12 cellular contexts compared by ENCODE assay signal in the genomic region with DNA sequence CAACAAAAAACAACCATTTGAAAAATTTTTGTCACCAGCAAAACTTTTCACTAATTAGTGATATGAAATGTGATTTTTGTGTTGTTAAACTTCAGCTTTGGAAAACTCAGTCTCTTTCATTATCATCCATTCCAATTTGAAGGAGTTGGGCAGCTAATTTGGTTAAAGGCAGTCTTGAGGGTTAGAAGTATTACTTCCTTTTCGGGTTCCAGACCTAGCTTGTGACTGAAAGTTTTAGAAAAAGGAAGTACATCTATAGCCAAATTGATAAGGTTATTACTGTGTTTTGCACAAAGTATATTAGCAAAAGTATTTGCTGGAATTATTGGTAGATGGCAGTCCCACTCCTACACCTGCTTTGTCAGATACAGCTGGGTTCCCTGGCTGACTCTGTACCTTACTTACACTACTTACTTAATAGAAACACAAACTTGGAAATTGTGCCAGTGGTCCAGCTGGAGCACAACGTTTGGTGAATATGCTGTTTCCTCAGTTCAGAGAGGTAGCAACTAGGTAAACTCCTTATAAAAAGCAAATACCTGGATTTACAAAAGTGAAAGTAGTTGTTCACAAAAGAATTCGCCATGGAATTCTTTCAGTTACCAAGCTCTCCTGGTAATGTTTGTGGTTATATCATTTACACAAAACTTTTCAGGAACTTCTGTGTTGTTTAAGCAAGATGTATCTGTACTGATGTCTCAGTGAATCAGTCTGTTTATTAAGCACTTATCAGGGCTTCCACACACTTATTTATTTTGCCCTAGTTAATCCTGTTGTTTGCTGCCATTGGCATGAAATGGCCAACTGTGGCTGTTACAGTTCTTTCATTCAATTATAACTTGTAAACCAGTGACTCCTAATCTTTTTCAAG. TPM values are rescaled to one million over a fixed set of nuclear protein-coding genes. Genes with fewer than 3 reads are reported as not detected.
DNase-seq lines count a peak whose midpoint lies in the region; ATAC-seq, FAIRE-seq and TF ChIP-seq lines count a peak whose summit lies in the region.
"Had no signal": no experiment of that assay in that cellular context is flagged by ENCODE, and none has a peak within 500 bp of the region (broad histone marks: within the 10 kb centered on the region; RNA-seq: fewer than 3 reads in every experiment).

No MANE protein-coding gene starts in this region.

- no peaks in the 10 kb centered on the region for H3K9me3 Mint-ChIP-seq in activated naive CD4-positive, alpha-beta T cell treated with anti-CD3 and anti-CD28 coated beads, Interleukin-2, amount 50 U/mL, for 72 hours
- H3K9me3 Mint-ChIP-seq: CD8-positive, alpha-beta memory T cell had no signal

- DNase-seq in DMS53 treated with DMSO at 0.1 percent for 48 hours (lab: John Stamatoyannopoulos, UW; ENCODE audit: unreplicated experiment) (peak; percentile 31), K562 (ENCODE audit: extremely low read depth in 1 of 4, low spot score in 3 of 4) (no peak), NCI-H345 (lab: John Stamatoyannopoulos, UW) (no peak), tibial artery (no peak)
- no peak for DNase-seq in activated naive CD4-positive, alpha-beta T cell treated with anti-CD3 and anti-CD28 coated beads, Interleukin-2, amount 50 U/mL, for 72 hours (ENCODE audit: low spot score in 2 of 2)
- DNase-seq in central memory CD4-positive, alpha-beta T cell: no peak
- DNase-seq: activated naive CD4-positive, alpha-beta T cell treated with anti-CD3 and anti-CD28 coated beads, Interleukin-2, amount 50 U/mL, for 16 hours; CD8-positive, alpha-beta memory T cell; hypothalamus; testis had no signal

- H3K4me3 ChIP-seq in K562: no peak overlapping the region
- H3K4me3 ChIP-seq in tibial artery: no peak overlapping the region
- H3K4me3 ChIP-seq: testis had no signal

- ATAC-seq in GM21447 (IDR thresholded peaks at IDR 0.05; ENCODE audit: unreplicated experiment) (peak; percentile 74), HG03460 (IDR thresholded peaks at IDR 0.05; ENCODE audit: unreplicated experiment) (peak; percentile 65), K562 (no peak)
- no peak for ATAC-seq in activated naive CD4-positive, alpha-beta T cell treated with anti-CD3 and anti-CD28 coated beads, Interleukin-2, amount 50 U/mL, for 72 hours

- CTCF ChIA-PET in K562 (lab: Yijun Ruan, JAX; ENCODE audit: low intra/inter-chr PET ratio): no interaction called here

- H3K9ac ChIP-seq in K562 (ENCODE audit: insufficient read depth in 1 of 2, low read depth in 2 of 2, low read length in 2 of 2): no peak overlapping the region

- no peaks in the 10 kb centered on the region for H4K20me1 ChIP-seq in K562 (replicated peaks; ENCODE audit: control insufficient read depth, insufficient read depth, low read length)

- H3K36me3 ChIP-seq in K562 (ENCODE audit: control insufficient read depth, insufficient read depth, low read length) (peaks cover 84% of the 10 kb centered on the region), tibial artery (peaks cover 49 to 60% (median 50%) of the 10 kb centered on the region in 3 donors)

- POLR2A ChIA-PET in K562 (lab: Yijun Ruan, JAX): interaction anchor here (0.7 to 1.1 kb wide), 2 partner anchors 20 to 360 kb away, joined by 3 read pairs; no protein-coding TSS in a partner anchor

- no peak overlapping the region for H3K27ac ChIP-seq in K562 (ENCODE audit: extremely low read depth, low read depth, low read length)
- no peak overlapping the region for H3K27ac ChIP-seq in tibial artery
- H3K27ac ChIP-seq: testis had no signal

- in situ Hi-C loops in K562 (cut with MboI): no loop called here

- H3K9me3 ChIP-seq in K562 (replicated peaks; ENCODE audit: control insufficient read depth, insufficient read depth, low read depth, low read length): no peaks in the 10 kb centered on the region
- no peaks in the 10 kb centered on the region for H3K9me3 ChIP-seq in tibial artery
- H3K9me3 ChIP-seq: testis had no signal

- TF ChIP-seq CTCF in K562 (IDR thresholded peaks at IDR 0.05 in 2 of 3, conservative IDR thresholded peaks at IDR 0.05 in 1 of 3; ENCODE audit: insufficient read depth in 2 of 3, low read depth in 1 of 3, low read length in 3 of 3): no peak
- TF ChIP-seq CTCF in tibial artery (IDR thresholded peaks at IDR 0.05): no peak

- no peak overlapping the region for H3K4me2 ChIP-seq in K562 (ENCODE audit: insufficient read depth, low read length)

- BruUV-seq in K562 (replicated peaks; lab: Mats Ljungman, UMichigan): no TSS peak

- H3K9me1 ChIP-seq in K562 (ENCODE audit: control insufficient read depth, insufficient read depth, low read length): no peaks in the 10 kb centered on the region

- no peak overlapping the region for H3K27ac Mint-ChIP-seq in activated naive CD4-positive, alpha-beta T cell treated with anti-CD3 and anti-CD28 coated beads, Interleukin-2, amount 50 U/mL, for 72 hours

- no peak for TF ChIP-seq RAD21 in K562 (CRISPR knock-in tag; conservative IDR thresholded peaks at IDR 0.05 in 1 of 2, IDR thresholded peaks at IDR 0.05 in 1 of 2)

- peaks cover 27 to 33% of the 10 kb centered on the region in 2 donors for H3K36me3 Mint-ChIP-seq in activated naive CD4-positive, alpha-beta T cell treated with anti-CD3 and anti-CD28 coated beads, Interleukin-2, amount 50 U/mL, for 72 hours

- intact Hi-C loops in K562 (cut with micrococcal nuclease): no loop called here
- intact Hi-C loops in tibial artery (cut with DNase I; ENCODE audit: low total_unique reads): no loop called here

- H2AFZ ChIP-seq in K562 (ENCODE audit: low read depth, low read length): no peak overlapping the region

- no peak for TF ChIP-seq POLR2A in K562 (conservative IDR thresholded peaks at IDR 0.05)

- TF ChIP-seq EP300 in K562 (IDR thresholded peaks at IDR 0.05; ENCODE audit: low read length): no peak

- FAIRE-seq in K562 (lab: Jason Lieb, UNC): peak; percentile 48

- H3K4me1 ChIP-seq in K562 (replicated peaks in 1 of 2; ENCODE audit: control insufficient read depth in 2 of 2, insufficient read depth in 2 of 2, low read length in 2 of 2) (no peaks in the 10 kb centered on the region), tibial artery (peaks cover 0 to 3% (median 0%) of the 10 kb centered on the region in 4 donors)

- H3K79me2 ChIP-seq in K562 (ENCODE audit: control insufficient read depth, insufficient read depth, low read length): 0 out of 3 replicates have a peak, but pooled peaks cover 3% of the 10 kb centered on the region

- 65% methylated on average over 3 of the region's 3 CpGs for WGBS in K562 (ENCODE audit: insufficient coverage, low coverage, missing lambda C conversion rate)

- H3K27me3 ChIP-seq in K562 (ENCODE audit: control insufficient read depth in 2 of 2, insufficient read depth in 2 of 2, low read length in 2 of 2): no peaks in the 10 kb centered on the region
- no peaks in the 10 kb centered on the region for H3K27me3 ChIP-seq in tibial artery
- H3K27me3 ChIP-seq: testis had no signal

TF ChIP-seq in K562, 482 proteins besides CTCF, POLR2A, EP300 and RAD21:
- TF ChIP-seq, protein P1, sequence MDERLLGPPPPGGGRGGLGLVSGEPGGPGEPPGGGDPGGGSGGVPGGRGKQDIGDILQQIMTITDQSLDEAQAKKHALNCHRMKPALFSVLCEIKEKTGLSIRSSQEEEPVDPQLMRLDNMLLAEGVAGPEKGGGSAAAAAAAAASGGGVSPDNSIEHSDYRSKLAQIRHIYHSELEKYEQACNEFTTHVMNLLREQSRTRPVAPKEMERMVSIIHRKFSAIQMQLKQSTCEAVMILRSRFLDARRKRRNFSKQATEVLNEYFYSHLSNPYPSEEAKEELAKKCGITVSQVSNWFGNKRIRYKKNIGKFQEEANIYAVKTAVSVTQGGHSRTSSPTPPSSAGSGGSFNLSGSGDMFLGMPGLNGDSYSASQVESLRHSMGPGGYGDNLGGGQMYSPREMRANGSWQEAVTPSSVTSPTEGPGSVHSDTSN (CRISPR knock-in tag; IDR thresholded peaks at IDR 0.05; ENCODE audit: low read depth): no peak
- TF ChIP-seq, protein P1 (tag; conservative IDR thresholded peaks at IDR 0.05; ENCODE audit: low read depth): no peak
- no peak for TF ChIP-seq ARID2 (IDR thresholded peaks at IDR 0.05)

RNA-seq across cellular contexts. Expression of a gene that starts 31.6 kb away (rescaled TPM):
- total RNA-seq in K562 (2011; cell fraction: chromatin; rRNA removed; ENCODE audit: low replicate concordance): 28.7 and 54.2 TPM in 2 replicates
- total RNA-seq in K562 (2011; cell fraction: nucleolus; rRNA removed): 10.3 and 12.6 TPM in 2 replicates
- 17.4 and 19.8 TPM in 2 replicates for total RNA-seq in K562 (2011; cell fraction: nucleoplasm; rRNA removed)
- total RNA-seq in K562 (2014; rRNA removed): 15.1 and 15.8 TPM in 2 replicates
- 23.6 and 27.5 TPM in 2 replicates for total RNA-seq in K562 (2014; rRNA removed; fragmentation: Illumina TruSeq; extraction: Trizol)
- total RNA-seq in K562 (2015; rRNA removed; fragmentation: Illumina TruSeq; extraction: Trizol): 29.4 TPM in 2 replicates
- 14.6 and 16.1 TPM in 2 replicates for total RNA-seq in K562 (2021)
- 11.9 and 12.2 TPM in 2 replicates for polyA plus RNA-seq in K562 (2011; rRNA removed)
- polyA plus RNA-seq in K562 (2011; cell fraction: cytosol; rRNA removed): 3.2 and 4.4 TPM in 2 replicates
- polyA plus RNA-seq in K562 (2011; cell fraction: nucleus; rRNA removed): 9.7 and 13.4 TPM in 2 replicates
- polyA plus RNA-seq in K562 (2012): 15.9 and 21.4 TPM in 2 replicates
- 18.3 and 20.4 TPM in 2 replicates for polyA plus RNA-seq in K562 (2014; fragmentation: Illumina TruSeq; extraction: Trizol)
- polyA plus RNA-seq in K562 (2014; fragmentation: Nextera tagmentation; extraction: Ambion mirVana): 1 to 10 TPM; 2.4 to 3.5 TPM
- 8.3 and 9.8 TPM in 2 replicates for polyA plus RNA-seq in K562 (2014; rRNA removed)
- 16.7 and 20.8 TPM in 2 replicates for polyA minus RNA-seq in K562 (2011; rRNA and poly(A)+ RNA removed)
- polyA minus RNA-seq in K562 (2011; cell fraction: cytosol; rRNA and poly(A)+ RNA removed): 9.1 and 11.1 TPM in 2 replicates
- polyA minus RNA-seq in K562 (2011; cell fraction: nucleus; rRNA and poly(A)+ RNA removed): 17.1 and 47.2 TPM in 2 replicates
- total RNA-seq in activated naive CD4-positive, alpha-beta T cell treated with anti-CD3 and anti-CD28 coated beads, Interleukin-2, amount 50 U/mL, for 72 hours: 100 to 1,000 TPM in 1 of 2 donors, 10 to 100 TPM in 1; 27.0 to 111 TPM

Comparison
In these comparisons a context has a peak if more than half of its experiments do, and no peak if none do; other contexts are left out.
1. ATAC-seq: peak in GM21447 (single experiment) and HG03460 (single experiment); none in K562 (single experiment) and activated naive CD4-positive, alpha-beta T cell treated with anti-CD3 and anti-CD28 coated beads, Interleukin-2, amount 50 U/mL, for 72 hours (0 of 2).